In the genomic region with DNA sequence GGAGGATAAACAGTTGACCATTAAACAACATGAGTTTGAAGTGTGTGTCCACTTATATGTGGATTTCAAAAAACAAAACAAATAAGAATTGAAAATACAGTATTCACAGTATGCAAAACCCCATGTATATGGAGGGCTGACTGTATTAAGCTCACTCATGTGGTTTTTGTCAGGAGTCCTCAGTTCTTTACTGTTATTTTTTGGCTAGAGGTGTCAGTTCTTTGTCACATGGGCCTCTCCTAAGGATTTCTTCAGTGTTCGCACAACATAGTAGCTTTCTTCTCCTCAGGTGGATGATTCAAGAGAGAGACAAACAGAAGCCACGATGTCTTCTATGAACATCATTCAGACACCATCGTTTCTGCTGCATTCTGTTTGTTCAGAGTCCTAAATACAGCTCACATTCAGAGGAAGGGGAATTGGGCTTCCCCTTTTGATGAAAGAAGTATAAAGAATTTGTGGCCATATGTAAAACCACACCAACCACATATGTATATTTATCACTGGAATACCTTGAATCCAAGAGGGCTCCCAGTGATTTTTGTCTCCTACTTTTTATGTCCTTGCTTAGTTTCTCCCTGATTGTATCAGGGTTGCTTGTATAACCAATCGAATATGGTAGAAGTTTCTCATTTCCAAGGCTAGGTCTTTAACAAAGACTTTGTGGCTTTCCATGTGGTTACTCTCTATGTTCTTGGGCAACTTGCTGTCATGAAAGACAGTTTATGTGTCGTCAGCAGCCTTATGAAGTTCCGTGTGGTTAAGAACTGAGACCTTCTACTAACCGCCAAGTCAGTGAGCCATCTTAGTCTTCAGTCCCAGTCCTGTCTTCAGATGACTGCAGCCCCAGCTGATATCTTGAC, we compare ENCODE assay signal across 8 cellular contexts. TPM values are rescaled to one million over a fixed set of nuclear protein-coding genes. Genes with fewer than 3 reads are reported as not detected.
DNase-seq lines count a peak whose midpoint lies in the region; ATAC-seq and TF ChIP-seq lines count a peak whose summit lies in the region.

No MANE protein-coding gene starts in this region.

- H3K27ac ChIP-seq in GM23248 (no peak overlapping the region), smooth muscle cell (ENCODE audit: low read depth) (no peak overlapping the region)

- H3K4me3 ChIP-seq in GM23248 (no peak overlapping the region), smooth muscle cell (no peak overlapping the region)

- H3F3A ChIP-seq in GM23248 (ENCODE audit: insufficient read depth) (peaks cover 29% of the 10 kb centered on the region), smooth muscle cell (ENCODE audit: low read depth) (no peaks in the 10 kb centered on the region)

- no peak for TF ChIP-seq CTCF in smooth muscle cell (IDR thresholded peaks at IDR 0.05; ENCODE audit: borderline replicate concordance, insufficient read depth, poor library complexity, severe bottlenecking)

- peaks cover 90% of the 10 kb centered on the region for H3K79me2 ChIP-seq in GM23248 (ENCODE audit: insufficient read depth)
- peaks cover 67% of the 10 kb centered on the region for H3K79me2 ChIP-seq in smooth muscle cell (ENCODE audit: low read depth)

- H3K9me3 ChIP-seq in GM23248 (ENCODE audit: low read depth), result no peaks in the 10 kb centered on the region
- H3K9me3 ChIP-seq in smooth muscle cell (replicated peaks; ENCODE audit: low read depth), result no peaks in the 10 kb centered on the region

- H3K27me3 ChIP-seq in GM23248 (replicated peaks; ENCODE audit: insufficient read depth), result no peaks in the 10 kb centered on the region
- no peaks in the 10 kb centered on the region for H3K27me3 ChIP-seq in smooth muscle cell (ENCODE audit: low read depth)

- ATAC-seq in GM18505 (IDR thresholded peaks at IDR 0.05; ENCODE audit: unreplicated experiment), result peak; percentile 98
- peak; percentile 99 for ATAC-seq in HG02678 (IDR thresholded peaks at IDR 0.05; ENCODE audit: unreplicated experiment)

- H3K4me2 ChIP-seq in GM23248 (ENCODE audit: unreplicated experiment) (no peak overlapping the region), smooth muscle cell (no peak overlapping the region)

- no peak overlapping the region for H2AFZ ChIP-seq in GM23248
- no peak overlapping the region for H2AFZ ChIP-seq in smooth muscle cell (ENCODE audit: low read depth)

- DNase-seq in NOMO-1 treated with dmso at 0.1 percent for 144 hours (lab: John Stamatoyannopoulos, UW; ENCODE audit: unreplicated experiment), result peak; percentile 94
- peak; percentile 36 for DNase-seq in activated naive CD4-positive, alpha-beta T cell treated with anti-CD3 and anti-CD28 coated beads, Interleukin-2, amount 50 U/mL, for 16 hours
- peak; percentile 13 for DNase-seq in stimulated activated CD8-positive, alpha-beta memory T cell treated with anti-CD3 and anti-CD28 coated beads, Interleukin-15, amount 100 ng/mL, for 1 hour (ENCODE audit: low read depth)
- DNase-seq in NCI-H2171 treated with DMSO at 0.1 percent for 48 hours (lab: John Stamatoyannopoulos, UW), result no peak
- no peak for DNase-seq in GM23248
- DNase-seq in smooth muscle cell (lab: John Stamatoyannopoulos, UW; ENCODE audit: unreplicated experiment), result no peak

- H3K9me2 ChIP-seq in GM23248 (ENCODE audit: insufficient read depth), result no peaks in the 10 kb centered on the region

- in situ Hi-C loops in GM23248 (cut with MboI), result no loop called here

- H3K9ac ChIP-seq in GM23248, result no peak overlapping the region
- H3K9ac ChIP-seq in smooth muscle cell (ENCODE audit: low read depth), result no peak overlapping the region

- no peaks in the 10 kb centered on the region for H3K36me3 ChIP-seq in GM23248 (ENCODE audit: low read depth)
- no peaks in the 10 kb centered on the region for H3K36me3 ChIP-seq in smooth muscle cell (ENCODE audit: low read depth)

- H3K4me1 ChIP-seq in GM23248 (ENCODE audit: insufficient read depth), result peaks cover 25% of the 10 kb centered on the region
- H3K4me1 ChIP-seq in smooth muscle cell (ENCODE audit: low read depth), result no peaks in the 10 kb centered on the region

- 87 to 90% methylated on average over 7 of the region's 7 CpGs for WGBS in GM23248 (ENCODE audit: low coverage in 1 of 2, low lambda C conversion rate in 2 of 2, missing lambda C conversion rate in 2 of 2), 2 experiments
- WGBS in smooth muscle cell (ENCODE audit: low lambda C conversion rate), result 84% methylated on average over 7 of the region's 7 CpGs

- no peak for TF ChIP-seq POLR2A in GM18505 (IDR thresholded peaks at IDR 0.05; ENCODE audit: borderline replicate concordance, extremely low read depth, insufficient read depth, insufficient read length)

- H4K20me1 ChIP-seq in GM23248 (ENCODE audit: insufficient read depth) (no peaks in the 10 kb centered on the region), smooth muscle cell (ENCODE audit: low read depth) (peaks cover 79% of the 10 kb centered on the region)

RNA-seq across cellular contexts. Expression of a gene that starts 18.9 kb away (rescaled TPM):
- 32.5 and 53.8 TPM in 2 replicates for total RNA-seq in GM23248 (2014; rRNA removed; shearing (Covaris generic))
- polyA plus RNA-seq in GM23248 (2016; fragmentation: Nextera tagmentation; extraction: Ambion mirVana) (39.9 and 43.8 TPM in 2 replicates), smooth muscle cell (28.1 and 31.6 TPM in 2 replicates)
- 48.8 and 62.7 TPM in 2 replicates for total RNA-seq in smooth muscle cell

RNA-seq across cellular contexts. Expression of a gene that starts 29.3 kb away (rescaled TPM):
- 9.2 and 12.2 TPM in 2 replicates for total RNA-seq in GM23248 (2014; rRNA removed; shearing (Covaris generic))
- 1.5 TPM in 2 replicates for polyA plus RNA-seq in GM23248 (2016; fragmentation: Nextera tagmentation; extraction: Ambion mirVana)
- 12.3 and 13.3 TPM in 2 replicates for total RNA-seq in smooth muscle cell
- polyA plus RNA-seq in smooth muscle cell, result 1.3 and 2.1 TPM in 2 replicates

Comparison
In these comparisons a context has a peak if more than half of its experiments do, and no peak if none do; other contexts are left out.
1. DNase-seq: peak in NOMO-1 treated with dmso at 0.1 percent for 144 hours (single experiment), activated naive CD4-positive, alpha-beta T cell treated with anti-CD3 and anti-CD28 coated beads, Interleukin-2, amount 50 U/mL, for 16 hours (single experiment) and stimulated activated CD8-positive, alpha-beta memory T cell treated with anti-CD3 and anti-CD28 coated beads, Interleukin-15, amount 100 ng/mL, for 1 hour (single experiment); none in NCI-H2171 treated with DMSO at 0.1 percent for 48 hours (single experiment), GM23248 (single experiment) and smooth muscle cell (single experiment).